ENCODE assay signal across 1 cellular context in the genomic region with DNA sequence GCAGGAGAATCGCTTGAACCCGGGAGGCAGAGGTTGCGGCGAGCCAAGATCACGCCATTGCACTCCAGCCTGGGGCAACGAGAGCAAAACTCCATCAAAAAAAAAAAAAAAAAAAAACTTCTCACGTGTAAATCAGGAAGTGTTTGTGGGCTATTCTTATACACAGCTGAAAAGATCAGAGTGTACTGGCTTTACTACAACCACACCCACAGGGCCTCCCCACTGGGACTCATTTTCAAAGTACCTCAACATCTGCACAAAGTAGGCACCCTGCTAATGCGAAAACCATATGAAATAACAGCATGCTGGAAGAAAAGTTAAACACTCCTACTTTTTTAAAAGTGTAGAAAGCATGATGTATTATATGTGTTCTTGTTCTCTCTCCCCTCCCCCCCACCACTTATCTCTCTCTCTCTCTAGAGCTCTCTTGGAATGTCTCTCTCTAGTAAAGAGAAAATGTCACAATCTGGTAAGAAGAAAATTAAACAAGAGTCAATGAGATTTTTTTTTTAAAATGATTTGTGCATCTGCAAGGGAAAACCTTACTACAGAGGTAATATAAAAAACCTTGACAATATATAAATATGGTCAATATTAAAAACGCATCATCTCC.
TF ChIP-seq lines count a peak whose summit lies in the region.

No MANE protein-coding gene starts in this region.

TF ChIP-seq in A549, 52 proteins besides CTCF, POLR2A, EP300 and RAD21 (continued from another document):
- TF ChIP-seq REST (IDR thresholded peaks at IDR 0.05) (no peak), POLR2AphosphoS2 (conservative IDR thresholded peaks at IDR 0.05; ENCODE audit: low read length) (no peak), HEYL (CRISPR knock-in tag; IDR thresholded peaks at IDR 0.05) (no peak), FOSL2 (IDR thresholded peaks at IDR 0.05) (no peak), FOSL2 (CRISPR knock-in tag; IDR thresholded peaks at IDR 0.05) (no peak), MAZ (IDR thresholded peaks at IDR 0.05; ENCODE audit: borderline replicate concordance, low read depth, low read length) (no peak), USF2 (IDR thresholded peaks at IDR 0.05) (no peak)
